Comparison of ENCODE assay signal across 1 cellular context in genomic region chr17:42561908-42562844, GRCh38.
TF ChIP-seq lines count a peak whose summit lies in the region.

COASY (plus strand) TSS chr17:42562148; CDS start chr17:42562623, 475 bp downstream.

TF ChIP-seq in HepG2, 621 proteins besides CTCF, POLR2A, EP300 and RAD21 (continued from another document and continues in another):
- TF ChIP-seq NFAT5 (CRISPR knock-in tag; IDR thresholded peaks at IDR 0.05): peak; percentile 13; the same call in 1 of the 2 replicates
- TF ChIP-seq MTERF4 (CRISPR knock-in tag; IDR thresholded peaks at IDR 0.05): 0 out of 2 replicates have a peak, but pooled peaks have one; percentile 48
- peak; percentile 98 for TF ChIP-seq ZNF788 (CRISPR knock-in tag; IDR thresholded peaks at IDR 0.05; ENCODE audit: borderline replicate concordance)
- TF ChIP-seq CENPT (CRISPR knock-in tag; IDR thresholded peaks at IDR 0.05; ENCODE audit: low read depth): no peak
- peak; percentile 59 for TF ChIP-seq RARA (CRISPR knock-in tag; IDR thresholded peaks at IDR 0.05)
- TF ChIP-seq ETV6 (CRISPR knock-in tag; conservative IDR thresholded peaks at IDR 0.05): peak; percentile 49
- peak; percentile 94; the same call in 1 of the 2 replicates for TF ChIP-seq ZSCAN5A (CRISPR knock-in tag; IDR thresholded peaks at IDR 0.05; ENCODE audit: borderline replicate concordance)
- TF ChIP-seq ZNF383 (CRISPR knock-in tag; IDR thresholded peaks at IDR 0.05; ENCODE audit: borderline replicate concordance): peak; percentile 12; the same call in 1 of the 2 replicates
- 0 out of 2 replicates have a peak, but pooled peaks have one; percentile 3 for TF ChIP-seq ZNF644 (CRISPR knock-in tag; IDR thresholded peaks at IDR 0.05; ENCODE audit: low read depth)
- peak; percentile 32 to 36; a peak in 1 of 4 replicates for TF ChIP-seq NR2F1 (CRISPR knock-in tag; IDR thresholded peaks at IDR 0.05)
- peak; percentile 95 for TF ChIP-seq HOXA3 (CRISPR knock-in tag; IDR thresholded peaks at IDR 0.05)
- TF ChIP-seq HDAC1 (CRISPR knock-in tag; IDR thresholded peaks at IDR 0.05): peak; percentile 93
- TF ChIP-seq ZNF75D (CRISPR knock-in tag; IDR thresholded peaks at IDR 0.05; ENCODE audit: borderline replicate concordance): no peak
- TF ChIP-seq ZBTB2 (CRISPR knock-in tag; IDR thresholded peaks at IDR 0.05; ENCODE audit: low read depth): peak; percentile 91
- peak; percentile 35 for TF ChIP-seq MEF2D (CRISPR knock-in tag; IDR thresholded peaks at IDR 0.05)
- no peak for TF ChIP-seq NBN (conservative IDR thresholded peaks at IDR 0.05)
- TF ChIP-seq ATRX (CRISPR knock-in tag; IDR thresholded peaks at IDR 0.05; ENCODE audit: borderline replicate concordance): no peak; the same call in 1 of the 2 replicates
- TF ChIP-seq ARNTL (CRISPR knock-in tag; IDR thresholded peaks at IDR 0.05): 0 out of 2 replicates have a peak, but pooled peaks have one; percentile 13
- no peak for TF ChIP-seq TRIM24 (CRISPR knock-in tag; IDR thresholded peaks at IDR 0.05)
- TF ChIP-seq PRDM10 (CRISPR knock-in tag; IDR thresholded peaks at IDR 0.05; ENCODE audit: low read depth): peak; percentile 76; the same call in 1 of the 2 replicates
- no peak for TF ChIP-seq ZNF7 (CRISPR knock-in tag; IDR thresholded peaks at IDR 0.05)
- peak; percentile 10; the same call in 1 of the 2 replicates for TF ChIP-seq ZNF44 (CRISPR knock-in tag; IDR thresholded peaks at IDR 0.05)
- 0 out of 2 replicates have a peak, but pooled peaks have one; percentile 39 for TF ChIP-seq ETS1 (CRISPR knock-in tag; IDR thresholded peaks at IDR 0.05)
- TF ChIP-seq RFX3 (CRISPR knock-in tag; IDR thresholded peaks at IDR 0.05): no peak
- TF ChIP-seq TCF7 (IDR thresholded peaks at IDR 0.05; ENCODE audit: low read depth): no peak
- TF ChIP-seq ZNF780A (CRISPR knock-in tag; IDR thresholded peaks at IDR 0.05): no peak; the same call in 1 of the 2 replicates
- peak; percentile 50 for TF ChIP-seq RBM22 (optimal IDR thresholded peaks at IDR 0.05; ENCODE audit: low read length)
- peak; percentile 92 for TF ChIP-seq POLR2G (IDR thresholded peaks at IDR 0.05; ENCODE audit: low read depth, low read length)
- peak; percentile 95 for TF ChIP-seq ZNF574 (CRISPR knock-in tag; IDR thresholded peaks at IDR 0.05)
- no peak for TF ChIP-seq IKZF1 (IDR thresholded peaks at IDR 0.05)
- no peak; the same call in 1 of the 2 replicates for TF ChIP-seq HIC2 (CRISPR knock-in tag; IDR thresholded peaks at IDR 0.05; ENCODE audit: low read depth)
- TF ChIP-seq HMGXB4 (CRISPR knock-in tag; IDR thresholded peaks at IDR 0.05; ENCODE audit: borderline replicate concordance in 1 of 2, low read depth in 1 of 2): peak; percentile 85 to 87; a peak in 3 of 4 replicates
- no peak for TF ChIP-seq SRSF1 (optimal IDR thresholded peaks at IDR 0.05; ENCODE audit: low read depth, low read length)
- TF ChIP-seq CEBPB (IDR thresholded peaks at IDR 0.05; ENCODE audit: borderline replicate concordance, low read depth, low read length): peak; percentile 32; the same call in 1 of the 2 replicates
- peak; percentile 68 for TF ChIP-seq MEIS1 (CRISPR knock-in tag; IDR thresholded peaks at IDR 0.05; ENCODE audit: borderline replicate concordance)
- no peak for TF ChIP-seq HOXA7 (CRISPR knock-in tag; IDR thresholded peaks at IDR 0.05)
- no peak for TF ChIP-seq GABPA (IDR thresholded peaks at IDR 0.05; ENCODE audit: low read depth, low read length)
- peak; percentile 98 for TF ChIP-seq GABPA (CRISPR knock-in tag; IDR thresholded peaks at IDR 0.05; ENCODE audit: low read depth)
- peak; percentile 100 for TF ChIP-seq YEATS2 (CRISPR knock-in tag; IDR thresholded peaks at IDR 0.05; ENCODE audit: borderline replicate concordance)
